ENCODE assay signal across 1 cellular context in genomic region chr12:31728917-31729640, GRCh38.
TF ChIP-seq lines count a peak whose summit lies in the region.

AMN1 (minus strand) TSS chr12:31729021; CDS start chr12:31729008, 13 bp downstream.

TF ChIP-seq in GM12878, 131 proteins besides CTCF, POLR2A, EP300 and RAD21 (continued from another document):
- peak; percentile 60; the same call in 1 of the 2 replicates for TF ChIP-seq JUND (IDR thresholded peaks at IDR 0.05; ENCODE audit: low read depth, low read length)
- peak in 1 of 2 experiments; percentile 49; a peak in 1 of 4 replicates for TF ChIP-seq SRF (IDR thresholded peaks at IDR 0.05; ENCODE audit: low read depth in 2 of 2, low read length in 2 of 2)
- TF ChIP-seq BCL11A (IDR thresholded peaks at IDR 0.05; ENCODE audit: low read depth, low read length), result no peak
